Comparison of ENCODE assay signal across 11 cellular contexts in genomic region chr1:111214884-111215283, GRCh38. TPM values are rescaled to one million over a fixed set of nuclear protein-coding genes. Genes with fewer than 3 reads are reported as not detected.
A peak's percentile ranks its signal among the peaks of the same experiment; 100 is the strongest.
DNase-seq lines count a peak whose midpoint lies in the region; ATAC-seq and TF ChIP-seq lines count a peak whose summit lies in the region.
"Had no signal": no experiment of that assay in that cellular context is flagged by ENCODE, and none has a peak within 500 bp of the region (broad histone marks: within the 10 kb centered on the region; RNA-seq: fewer than 3 reads in every experiment).

No MANE protein-coding gene starts in this region.

- H3K27ac ChIP-seq in DND-41 (ENCODE audit: low read length) (peak overlapping the region; percentile 95), WERI-Rb-1 (peak overlapping the region; percentile 75), skin epidermis (peak overlapping the region in 11 of 21 experiments; percentile 1 to 87 (median 68))

- H3K27me3 Mint-ChIP-seq in activated naive CD8-positive, alpha-beta T cell treated with anti-CD3 and anti-CD28 coated beads, Interleukin-2, amount 10 ng/mL, durations not matched to agents 7 days and 5 days = no peaks in the 10 kb centered on the region

- peak overlapping the region; percentile 84 for H3K4me3 Mint-ChIP-seq in activated naive CD8-positive, alpha-beta T cell treated with anti-CD3 and anti-CD28 coated beads, Interleukin-2, amount 10 ng/mL, durations not matched to agents 7 days and 5 days

- TF ChIP-seq CTCF in DND-41 (IDR thresholded peaks at IDR 0.05; ENCODE audit: borderline replicate concordance, extremely low read depth, low read length, poor library complexity, severe bottlenecking) = no peak
- TF ChIP-seq CTCF in WERI-Rb-1 (IDR thresholded peaks at IDR 0.05; ENCODE audit: low read depth, low read length) = no peak

- H3K27ac Mint-ChIP-seq in activated naive CD8-positive, alpha-beta T cell treated with anti-CD3 and anti-CD28 coated beads, Interleukin-2, amount 10 ng/mL, durations not matched to agents 7 days and 5 days = peak overlapping the region; percentile 89

- peak overlapping the region; percentile 56 for H3K4me2 ChIP-seq in DND-41 (ENCODE audit: insufficient read depth, low read length)

- peaks cover 6% of the 10 kb centered on the region for H3K36me3 Mint-ChIP-seq in activated naive CD8-positive, alpha-beta T cell treated with anti-CD3 and anti-CD28 coated beads, Interleukin-2, amount 10 ng/mL, durations not matched to agents 7 days and 5 days

- DNase-seq in DND-41 (peak; percentile 81), WERI-Rb-1 (no peak), NK-92 (lab: John Stamatoyannopoulos, UW; ENCODE audit: unreplicated experiment) (no peak)
- DNase-seq in activated naive CD8-positive, alpha-beta T cell treated with anti-CD3 and anti-CD28 coated beads, Interleukin-2, amount 10 ng/mL, durations not matched to agents 7 days and 5 days = peak; percentile 68
- DNase-seq: activated gamma-delta T cell, AML-193 had no signal

- H4K20me1 ChIP-seq in DND-41 (ENCODE audit: insufficient read depth, low read length) = no peaks in the 10 kb centered on the region

- H3K9ac ChIP-seq in DND-41 (ENCODE audit: low read depth, low read length) = peak overlapping the region; percentile 59

- H3K9me3 ChIP-seq in DND-41 (ENCODE audit: insufficient read depth, low read length, severe bottlenecking) = no peaks in the 10 kb centered on the region
- H3K9me3 ChIP-seq in WERI-Rb-1 (ENCODE audit: severe bottlenecking) = no peaks in the 10 kb centered on the region

- no peak overlapping the region for H2AFZ ChIP-seq in DND-41 (ENCODE audit: low read depth, low read length)

- POLR2A ChIA-PET in activated naive CD8-positive, alpha-beta T cell treated with anti-CD3 and anti-CD28 coated beads, Interleukin-2, amount 10 ng/mL, durations not matched to agents 7 days and 5 days (lab: Charles Lee) = interaction anchor here (0.6 to 12.1 kb wide), 16 partner anchors 8 to 428 kb away, joined by 3 to 948 read pairs (median 4); partner anchors contain the start of genes CEPT1, CHI3L2, DENND2D and DRAM2

- peaks cover 24% of the 10 kb centered on the region for H3K79me2 ChIP-seq in DND-41 (ENCODE audit: insufficient read depth, low read length)

- H3K4me3 ChIP-seq in DND-41 (ENCODE audit: low read depth in 1 of 2, low read length in 2 of 2) (peak overlapping the region in 1 of 2 experiments; percentile 43; a peak in 2 of 4 replicates), WERI-Rb-1 (ENCODE audit: low read depth, low read length) (no peak overlapping the region), skin epidermis (no peak overlapping the region)

- H3K4me1 ChIP-seq in DND-41 (ENCODE audit: insufficient read depth, low read length) = peaks cover 95% of the 10 kb centered on the region

- H3K27me3 ChIP-seq in DND-41 (ENCODE audit: insufficient read depth, low read length, poor library complexity) (no peaks in the 10 kb centered on the region), WERI-Rb-1 (ENCODE audit: insufficient read depth, low read depth, severe bottlenecking) (no peaks in the 10 kb centered on the region)

- H3K36me3 ChIP-seq in DND-41 (ENCODE audit: insufficient read depth, low read length) = no peaks in the 10 kb centered on the region
- no peaks in the 10 kb centered on the region for H3K36me3 ChIP-seq in WERI-Rb-1

- H3K4me1 Mint-ChIP-seq in activated naive CD8-positive, alpha-beta T cell treated with anti-CD3 and anti-CD28 coated beads, Interleukin-2, amount 10 ng/mL, durations not matched to agents 7 days and 5 days = peaks cover 72% of the 10 kb centered on the region

- ATAC-seq in DND-41 (ENCODE audit: insufficient read depth, low read depth) = peak; percentile 41
- ATAC-seq in activated naive CD8-positive, alpha-beta T cell treated with anti-CD3 and anti-CD28 coated beads, Interleukin-2, amount 10 ng/mL, durations not matched to agents 7 days and 5 days (ENCODE audit: low read depth) = peak; percentile 48
- no peak for ATAC-seq in HG03108 (IDR thresholded peaks at IDR 0.05; ENCODE audit: unreplicated experiment)
- ATAC-seq in HG03280 (IDR thresholded peaks at IDR 0.05; ENCODE audit: unreplicated experiment) = no peak
- ATAC-seq in GM21447 (IDR thresholded peaks at IDR 0.05; ENCODE audit: unreplicated experiment) = no peak
- ATAC-seq: Right ventricle myocardium inferior had no signal

- H3K9me3 Mint-ChIP-seq in activated naive CD8-positive, alpha-beta T cell treated with anti-CD3 and anti-CD28 coated beads, Interleukin-2, amount 10 ng/mL, durations not matched to agents 7 days and 5 days = no peaks in the 10 kb centered on the region

RNA-seq across cellular contexts. Expression of gene CHI3L2, which starts 12.6 kb away (rescaled TPM):
- 10 to 100 TPM; 30.5 to 33.9 TPM for total RNA-seq in activated naive CD8-positive, alpha-beta T cell treated with anti-CD3 and anti-CD28 coated beads, Interleukin-2, amount 10 ng/mL, durations not matched to agents 7 days and 5 days

RNA-seq across cellular contexts. Expression of gene DENND2D, which starts 14.4 kb away (rescaled TPM):
- 100 to 1,000 TPM; 293 to 299 TPM for total RNA-seq in activated naive CD8-positive, alpha-beta T cell treated with anti-CD3 and anti-CD28 coated beads, Interleukin-2, amount 10 ng/mL, durations not matched to agents 7 days and 5 days

Comparison
In these comparisons a context has a peak if more than half of its experiments do, and no peak if none do; other contexts are left out.
1. ATAC-seq: peak in DND-41 (single experiment) and activated naive CD8-positive, alpha-beta T cell treated with anti-CD3 and anti-CD28 coated beads, Interleukin-2, amount 10 ng/mL, durations not matched to agents 7 days and 5 days (single experiment); none in HG03108 (single experiment), HG03280 (single experiment) and GM21447 (single experiment).
2. DNase-seq: peak in DND-41 (single experiment) and activated naive CD8-positive, alpha-beta T cell treated with anti-CD3 and anti-CD28 coated beads, Interleukin-2, amount 10 ng/mL, durations not matched to agents 7 days and 5 days (single experiment); none in WERI-Rb-1 (single experiment) and NK-92 (single experiment).
3. Peak in every context shown above with its lines, with median percentiles within 50 percentile points of each other: H3K27ac ChIP-seq.